ENCODE assay signal across 2 cellular contexts in genomic region chr5:35030426-35030825, GRCh38.
TF ChIP-seq lines count a peak whose summit lies in the region.

No MANE protein-coding gene starts in this region.

TF ChIP-seq in HepG2, 621 proteins besides CTCF, POLR2A, EP300 and RAD21:
- TF ChIP-seq CHD4 (IDR thresholded peaks at IDR 0.05; ENCODE audit: borderline replicate concordance, low read length) (no peak), ZSCAN21 (CRISPR knock-in tag; IDR thresholded peaks at IDR 0.05; ENCODE audit: borderline replicate concordance) (no peak), YY1 (IDR thresholded peaks at IDR 0.05; ENCODE audit: insufficient read depth, insufficient replicate concordance, low read depth, low read length) (no peak), STAG1 (CRISPR knock-in tag; IDR thresholded peaks at IDR 0.05) (peak; percentile 55), ZNF34 (CRISPR knock-in tag; IDR thresholded peaks at IDR 0.05; ENCODE audit: borderline replicate concordance) (no peak), ETV6 (CRISPR knock-in tag; conservative IDR thresholded peaks at IDR 0.05) (no peak)
- TF ChIP-seq, protein P1, sequence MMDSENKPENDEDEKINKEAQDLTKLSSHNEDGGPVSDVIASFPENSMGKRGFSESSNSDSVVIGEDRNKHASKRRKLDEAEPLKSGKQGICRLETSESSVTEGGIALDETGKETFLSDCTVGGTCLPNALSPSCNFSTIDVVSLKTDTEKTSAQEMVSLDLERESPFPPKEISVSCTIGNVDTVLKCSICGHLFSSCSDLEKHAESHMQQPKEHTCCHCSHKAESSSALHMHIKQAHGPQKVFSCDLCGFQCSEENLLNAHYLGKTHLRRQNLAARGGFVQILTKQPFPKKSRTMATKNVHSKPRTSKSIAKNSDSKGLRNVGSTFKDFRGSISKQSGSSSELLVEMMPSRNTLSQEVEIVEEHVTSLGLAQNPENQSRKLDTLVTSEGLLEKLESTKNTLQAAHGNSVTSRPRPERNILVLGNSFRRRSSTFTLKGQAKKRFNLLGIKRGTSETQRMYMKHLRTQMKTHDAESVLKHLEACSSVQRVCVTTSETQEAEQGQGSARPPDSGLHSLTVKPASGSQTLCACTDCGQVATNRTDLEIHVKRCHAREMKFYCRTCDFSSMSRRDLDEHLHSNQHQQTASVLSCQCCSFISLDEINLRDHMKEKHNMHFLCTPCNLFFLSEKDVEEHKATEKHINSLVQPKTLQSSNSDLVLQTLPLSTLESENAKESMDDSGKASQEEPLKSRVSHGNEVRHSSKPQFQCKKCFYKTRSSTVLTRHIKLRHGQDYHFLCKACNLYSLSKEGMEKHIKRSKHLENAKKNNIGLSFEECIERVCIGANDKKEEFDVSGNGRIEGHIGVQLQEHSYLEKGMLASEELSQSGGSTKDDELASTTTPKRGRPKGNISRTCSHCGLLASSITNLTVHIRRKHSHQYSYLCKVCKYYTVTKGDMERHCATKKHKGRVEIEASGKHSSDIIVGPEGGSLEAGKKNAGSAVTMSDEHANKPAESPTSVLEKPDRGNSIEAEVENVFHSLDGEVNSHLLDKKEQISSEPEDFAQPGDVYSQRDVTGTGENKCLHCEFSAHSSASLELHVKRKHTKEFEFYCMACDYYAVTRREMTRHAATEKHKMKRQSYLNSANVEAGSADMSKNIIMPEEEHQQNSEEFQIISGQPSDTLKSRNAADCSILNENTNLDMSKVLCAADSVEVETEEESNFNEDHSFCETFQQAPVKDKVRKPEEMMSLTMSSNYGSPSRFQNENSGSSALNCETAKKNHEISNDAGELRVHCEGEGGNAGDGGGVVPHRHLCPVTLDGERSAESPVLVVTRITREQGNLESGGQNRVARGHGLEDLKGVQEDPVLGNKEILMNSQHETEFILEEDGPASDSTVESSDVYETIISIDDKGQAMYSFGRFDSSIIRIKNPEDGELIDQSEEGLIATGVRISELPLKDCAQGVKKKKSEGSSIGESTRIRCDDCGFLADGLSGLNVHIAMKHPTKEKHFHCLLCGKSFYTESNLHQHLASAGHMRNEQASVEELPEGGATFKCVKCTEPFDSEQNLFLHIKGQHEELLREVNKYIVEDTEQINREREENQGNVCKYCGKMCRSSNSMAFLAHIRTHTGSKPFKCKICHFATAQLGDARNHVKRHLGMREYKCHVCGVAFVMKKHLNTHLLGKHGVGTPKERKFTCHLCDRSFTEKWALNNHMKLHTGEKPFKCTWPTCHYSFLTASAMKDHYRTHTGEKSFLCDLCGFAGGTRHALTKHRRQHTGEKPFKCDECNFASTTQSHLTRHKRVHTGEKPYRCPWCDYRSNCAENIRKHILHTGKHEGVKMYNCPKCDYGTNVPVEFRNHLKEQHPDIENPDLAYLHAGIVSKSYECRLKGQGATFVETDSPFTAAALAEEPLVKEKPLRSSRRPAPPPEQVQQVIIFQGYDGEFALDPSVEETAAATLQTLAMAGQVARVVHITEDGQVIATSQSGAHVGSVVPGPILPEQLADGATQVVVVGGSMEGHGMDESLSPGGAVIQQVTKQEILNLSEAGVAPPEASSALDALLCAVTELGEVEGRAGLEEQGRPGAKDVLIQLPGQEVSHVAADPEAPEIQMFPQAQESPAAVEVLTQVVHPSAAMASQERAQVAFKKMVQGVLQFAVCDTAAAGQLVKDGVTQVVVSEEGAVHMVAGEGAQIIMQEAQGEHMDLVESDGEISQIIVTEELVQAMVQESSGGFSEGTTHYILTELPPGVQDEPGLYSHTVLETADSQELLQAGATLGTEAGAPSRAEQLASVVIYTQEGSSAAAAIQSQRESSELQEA (CRISPR knock-in tag; IDR thresholded peaks at IDR 0.05; ENCODE audit: not compliant biosample characterization) = no peak

TF ChIP-seq in K562, 482 proteins besides CTCF, POLR2A, EP300 and RAD21:
- TF ChIP-seq, protein P2, sequence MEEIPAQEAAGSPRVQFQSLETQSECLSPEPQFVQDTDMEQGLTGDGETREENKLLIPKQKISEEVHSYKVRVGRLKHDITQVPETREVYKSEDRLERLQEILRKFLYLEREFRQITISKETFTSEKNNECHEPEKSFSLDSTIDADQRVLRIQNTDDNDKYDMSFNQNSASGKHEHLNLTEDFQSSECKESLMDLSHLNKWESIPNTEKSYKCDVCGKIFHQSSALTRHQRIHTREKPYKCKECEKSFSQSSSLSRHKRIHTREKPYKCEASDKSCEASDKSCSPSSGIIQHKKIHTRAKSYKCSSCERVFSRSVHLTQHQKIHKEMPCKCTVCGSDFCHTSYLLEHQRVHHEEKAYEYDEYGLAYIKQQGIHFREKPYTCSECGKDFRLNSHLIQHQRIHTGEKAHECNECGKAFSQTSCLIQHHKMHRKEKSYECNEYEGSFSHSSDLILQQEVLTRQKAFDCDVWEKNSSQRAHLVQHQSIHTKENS (CRISPR knock-in tag; IDR thresholded peaks at IDR 0.05) = no peak
- TF ChIP-seq HMG20B (CRISPR knock-in tag; IDR thresholded peaks at IDR 0.05) (no peak), ARHGAP35 (IDR thresholded peaks at IDR 0.05; ENCODE audit: partially characterized antibody) (no peak), MNT (conservative IDR thresholded peaks at IDR 0.05) (no peak), IFI16 (CRISPR knock-in tag; IDR thresholded peaks at IDR 0.05) (no peak), PRPF4 (IDR thresholded peaks at IDR 0.05; ENCODE audit: insufficient read depth, low read depth, low read length, poor library complexity, severe bottlenecking) (no peak), ZNF778 (CRISPR knock-in tag; IDR thresholded peaks at IDR 0.05) (no peak), GATAD2A (IDR thresholded peaks at IDR 0.05) (no peak), ZZZ3 (IDR thresholded peaks at IDR 0.05) (no peak), SRSF1 (IDR thresholded peaks at IDR 0.05; ENCODE audit: low read depth, low read length) (no peak), MYNN (IDR thresholded peaks at IDR 0.05) (no peak), MYNN (CRISPR knock-in tag; IDR thresholded peaks at IDR 0.05) (no peak), GTF2E2 (tag; IDR thresholded peaks at IDR 0.05) (no peak), BCOR (IDR thresholded peaks at IDR 0.05) (no peak), ESRRA (IDR thresholded peaks at IDR 0.05; ENCODE audit: borderline replicate concordance, low read depth) (no peak), IRF9 (tag; IDR thresholded peaks at IDR 0.05) (no peak), AFF4 (CRISPR knock-in tag; IDR thresholded peaks at IDR 0.05) (no peak), IRF2 (CRISPR knock-in tag; IDR thresholded peaks at IDR 0.05) (no peak), EGR1 (conservative IDR thresholded peaks at IDR 0.05) (no peak)
- TF ChIP-seq, protein P3, sequence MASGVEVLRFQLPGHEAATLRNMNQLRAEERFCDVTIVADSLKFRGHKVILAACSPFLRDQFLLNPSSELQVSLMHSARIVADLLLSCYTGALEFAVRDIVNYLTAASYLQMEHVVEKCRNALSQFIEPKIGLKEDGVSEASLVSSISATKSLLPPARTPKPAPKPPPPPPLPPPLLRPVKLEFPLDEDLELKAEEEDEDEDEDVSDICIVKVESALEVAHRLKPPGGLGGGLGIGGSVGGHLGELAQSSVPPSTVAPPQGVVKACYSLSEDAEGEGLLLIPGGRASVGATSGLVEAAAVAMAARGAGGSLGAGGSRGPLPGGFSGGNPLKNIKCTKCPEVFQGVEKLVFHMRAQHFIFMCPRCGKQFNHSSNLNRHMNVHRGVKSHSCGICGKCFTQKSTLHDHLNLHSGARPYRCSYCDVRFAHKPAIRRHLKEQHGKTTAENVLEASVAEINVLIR (CRISPR knock-in tag; IDR thresholded peaks at IDR 0.05) = no peak
- TF ChIP-seq, protein P4, sequence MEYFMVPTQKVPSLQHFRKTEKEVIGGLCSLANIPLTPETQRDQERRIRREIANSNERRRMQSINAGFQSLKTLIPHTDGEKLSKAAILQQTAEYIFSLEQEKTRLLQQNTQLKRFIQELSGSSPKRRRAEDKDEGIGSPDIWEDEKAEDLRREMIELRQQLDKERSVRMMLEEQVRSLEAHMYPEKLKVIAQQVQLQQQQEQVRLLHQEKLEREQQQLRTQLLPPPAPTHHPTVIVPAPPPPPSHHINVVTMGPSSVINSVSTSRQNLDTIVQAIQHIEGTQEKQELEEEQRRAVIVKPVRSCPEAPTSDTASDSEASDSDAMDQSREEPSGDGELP (CRISPR knock-in tag; IDR thresholded peaks at IDR 0.05; ENCODE audit: borderline replicate concordance) = no peak
